In genomic region chr1:234611153-234611798, GRCh38 we compare ENCODE assay signal across 7 cellular contexts. TPM values are rescaled to one million over a fixed set of nuclear protein-coding genes. Genes with fewer than 3 reads are reported as not detected.
DNase-seq lines count a peak whose midpoint lies in the region; TF ChIP-seq lines count a peak whose summit lies in the region.

No MANE protein-coding gene starts in this region.

- peaks cover 0 to 3% of the 10 kb centered on the region in 2 experiments; a peak in 3 of 5 replicates for H3K9me3 Mint-ChIP-seq in H9
- H3K9me3 Mint-ChIP-seq in brain = peaks cover 0 to 11% (median 3%) of the 10 kb centered on the region in 5 experiments

- no CpG with 5 or more reads among the region's 30 CpGs for WGBS in H9 (ENCODE audit: extremely low coverage, insufficient read length, low lambda C conversion rate)
- WGBS in smooth muscle cell (ENCODE audit: low lambda C conversion rate) = 5% methylated on average over 26 of the region's 30 CpGs

- H3K36me3 ChIP-seq in Loucy (ENCODE audit: insufficient read depth, low read length) = peaks cover 16% of the 10 kb centered on the region
- peaks cover 17% of the 10 kb centered on the region for H3K36me3 ChIP-seq in iPS-20b (ENCODE audit: insufficient read depth, low read depth, low read length)
- H3K36me3 ChIP-seq in smooth muscle cell (ENCODE audit: low read depth) = no peaks in the 10 kb centered on the region

- peaks cover 13% of the 10 kb centered on the region for H3K4me1 ChIP-seq in H9 (ENCODE audit: insufficient read depth, low read length)
- peaks cover 43% of the 10 kb centered on the region for H3K4me1 ChIP-seq in Loucy (ENCODE audit: insufficient read depth, low read length, poor library complexity, severe bottlenecking)
- H3K4me1 ChIP-seq in iPS-20b (ENCODE audit: insufficient read depth, low read length) = peaks cover 29% of the 10 kb centered on the region
- H3K4me1 ChIP-seq in smooth muscle cell (ENCODE audit: low read depth) = peaks cover 49% of the 10 kb centered on the region

- no peaks in the 10 kb centered on the region for H3K27me3 Mint-ChIP-seq in H9 (ENCODE audit: low read depth)
- peaks cover 25% of the 10 kb centered on the region for H3K27me3 Mint-ChIP-seq in brain

- TF ChIP-seq CTCF in GM12864 (IDR thresholded peaks at IDR 0.05; ENCODE audit: low read depth, low read length, missing control alignments) (no peak), H9 (conservative IDR thresholded peaks at IDR 0.05) (no peak; the same call in 2 of the 3 replicates), Loucy (conservative IDR thresholded peaks at IDR 0.05; ENCODE audit: low read length) (peak; percentile 29), brain (conservative IDR thresholded peaks at IDR 0.05) (no peak), smooth muscle cell (IDR thresholded peaks at IDR 0.05; ENCODE audit: borderline replicate concordance, insufficient read depth, poor library complexity, severe bottlenecking) (no peak)

- H2AFZ ChIP-seq in H9 (ENCODE audit: low read length) (no peak overlapping the region), Loucy (ENCODE audit: low read length) (no peak overlapping the region), smooth muscle cell (ENCODE audit: low read depth) (no peak overlapping the region)

- H3K23ac ChIP-seq in H9 (ENCODE audit: insufficient read length, low read depth, low read length) = no peak overlapping the region

- no peak overlapping the region for H4K8ac ChIP-seq in H9 (replicated peaks; ENCODE audit: insufficient read length, low read depth, low read length)

- H4K91ac ChIP-seq in H9 (ENCODE audit: insufficient read length, low read depth, low read length) = no peak overlapping the region

- H3K9me3 ChIP-seq in H9 (ENCODE audit: control insufficient read depth, low read depth, low read length) (no peaks in the 10 kb centered on the region), Loucy (ENCODE audit: insufficient read depth, low read depth, low read length) (no peaks in the 10 kb centered on the region), iPS-20b (ENCODE audit: insufficient read depth, low read depth, low read length) (no peaks in the 10 kb centered on the region), smooth muscle cell (replicated peaks; ENCODE audit: low read depth) (no peaks in the 10 kb centered on the region)

- H3K4me1 Mint-ChIP-seq in H9 (peaks cover 42% of the 10 kb centered on the region in 2 experiments), brain (peaks cover 68% of the 10 kb centered on the region)

- H3K27me3 ChIP-seq in H9 (ENCODE audit: insufficient read depth, low read length) = no peaks in the 10 kb centered on the region
- peaks cover 13% of the 10 kb centered on the region for H3K27me3 ChIP-seq in Loucy (ENCODE audit: insufficient read depth, low read length, poor library complexity, severe bottlenecking)
- H3K27me3 ChIP-seq in iPS-20b (ENCODE audit: insufficient read depth, low read length) = no peaks in the 10 kb centered on the region
- H3K27me3 ChIP-seq in smooth muscle cell (ENCODE audit: low read depth) = no peaks in the 10 kb centered on the region

- no peak overlapping the region for H2BK120ac ChIP-seq in H9 (ENCODE audit: low read depth, low read length, poor library complexity, severe bottlenecking)

- H3K14ac ChIP-seq in H9 (ENCODE audit: insufficient read depth, low read length) = no peak overlapping the region

- DNase-seq in GM12864 (ENCODE audit: low read depth) (peak; percentile 77), H9 (peak; percentile 86), RKO (ENCODE audit: low spot score) (peak; percentile 92), smooth muscle cell (lab: John Stamatoyannopoulos, UW; ENCODE audit: unreplicated experiment) (no peak)

- no peak overlapping the region for H2BK20ac ChIP-seq in H9 (ENCODE audit: low read depth, low read length, poor library complexity, severe bottlenecking)

- H3K4me3 Mint-ChIP-seq in H9 = peak overlapping the region; percentile 76
- H3K4me3 Mint-ChIP-seq in brain = peak overlapping the region; percentile 86 to 92 (median 89)

- no peak overlapping the region for H3K56ac ChIP-seq in H9 (ENCODE audit: insufficient read length, low read depth, low read length)

- no peak overlapping the region for H3T11ph ChIP-seq in H9 (ENCODE audit: low read length)

- H3K18ac ChIP-seq in H9 (ENCODE audit: insufficient read length, low read depth, low read length) = peak overlapping the region; percentile 71

- no peak overlapping the region for H3K4ac ChIP-seq in H9 (ENCODE audit: low read depth, low read length)

- H3K9ac ChIP-seq in H9 (ENCODE audit: extremely low read depth, insufficient read length, low read length) (peak overlapping the region; percentile 0), Loucy (ENCODE audit: low read depth, low read length, poor library complexity, severe bottlenecking) (peak overlapping the region; percentile 98), iPS-20b (ENCODE audit: low read depth, low read length) (peak overlapping the region; percentile 70), smooth muscle cell (ENCODE audit: low read depth) (peak overlapping the region; percentile 97)

- H3K4me3 ChIP-seq in GM12864 (ENCODE audit: low read depth, low read length) (peak overlapping the region; percentile 71), Loucy (ENCODE audit: low read length, poor library complexity, severe bottlenecking) (peak overlapping the region; percentile 88), iPS-20b (ENCODE audit: low read length) (peak overlapping the region; percentile 87), smooth muscle cell (peak overlapping the region; percentile 33)

- H2AK5ac ChIP-seq in H9 (ENCODE audit: insufficient read length, low read length) = no peak overlapping the region

- H3K27ac Mint-ChIP-seq in H9 (peak overlapping the region; percentile 96 to 99 (median 98)), brain (peak overlapping the region; percentile 99 to 100 (median 100))

- no peaks in the 10 kb centered on the region for H4K20me1 ChIP-seq in H9 (ENCODE audit: control insufficient read depth, insufficient read depth, insufficient read length)
- H4K20me1 ChIP-seq in Loucy (ENCODE audit: insufficient read depth, low read length, poor library complexity, severe bottlenecking) = peaks cover 24% of the 10 kb centered on the region
- H4K20me1 ChIP-seq in smooth muscle cell (ENCODE audit: low read depth) = peaks cover 24% of the 10 kb centered on the region

- H2BK15ac ChIP-seq in H9 (ENCODE audit: low read depth, low read length) = no peak overlapping the region

- H2BK5ac ChIP-seq in H9 (ENCODE audit: insufficient read length, low read length) = no peak overlapping the region

- no peaks in the 10 kb centered on the region for H3K9me2 ChIP-seq in Loucy (replicated peaks; ENCODE audit: low read depth, low read length)

- H3K79me2 ChIP-seq in H9 (ENCODE audit: insufficient read depth, low read length) (peaks cover 14% of the 10 kb centered on the region; the same call in 1 of the 2 replicates), Loucy (ENCODE audit: insufficient read depth, low read length) (peaks cover 41% of the 10 kb centered on the region), smooth muscle cell (ENCODE audit: low read depth) (peaks cover 26% of the 10 kb centered on the region)

- H3K4me2 ChIP-seq in H9 (ENCODE audit: insufficient read depth, insufficient read length, low read length) (peak overlapping the region; percentile 17), Loucy (ENCODE audit: low read depth, low read length, poor library complexity, severe bottlenecking) (peak overlapping the region; percentile 97), smooth muscle cell (peak overlapping the region; percentile 72)

- peak overlapping the region; percentile 69 for H3K27ac ChIP-seq in H9 (ENCODE audit: insufficient read length, low read depth, low read length)
- peak overlapping the region; percentile 20 for H3K27ac ChIP-seq in iPS-20b (ENCODE audit: low read length)
- peak overlapping the region; percentile 100 for H3K27ac ChIP-seq in smooth muscle cell (ENCODE audit: low read depth)

- peaks cover 19 to 22% (median 20%) of the 10 kb centered on the region in 3 experiments for H3K36me3 Mint-ChIP-seq in H9 (ENCODE audit: insufficient read depth in 1 of 3, low read depth in 3 of 3)
- H3K36me3 Mint-ChIP-seq in brain = peaks cover 22% of the 10 kb centered on the region

- no peaks in the 10 kb centered on the region for H3K79me1 ChIP-seq in H9 (ENCODE audit: insufficient read depth, low read depth, low read length, poor library complexity, severe bottlenecking)

- H3K23me2 ChIP-seq in H9 (ENCODE audit: insufficient read length, low read depth, low read length, poor library complexity, severe bottlenecking) = peaks cover 16% of the 10 kb centered on the region

- H2BK12ac ChIP-seq in H9 (ENCODE audit: insufficient read length, low read depth, low read length) = no peak overlapping the region

- peak overlapping the region; percentile 83 for H4K5ac ChIP-seq in H9 (ENCODE audit: insufficient read length, low read depth, low read length)

- H3F3A ChIP-seq in Loucy (ENCODE audit: low read depth) (peaks cover 12% of the 10 kb centered on the region), smooth muscle cell (ENCODE audit: low read depth) (peaks cover 34% of the 10 kb centered on the region)

RNA-seq across cellular contexts. Expression of gene IRF2BP2, which starts 1.3 kb away (rescaled TPM):
- 80.2 and 80.3 TPM in 2 replicates for total RNA-seq in H9 (2021)
- polyA plus RNA-seq in brain (ENCODE audit: insufficient read depth, low read depth, low replicate concordance) = 163 TPM
- total RNA-seq in smooth muscle cell = 89.5 and 101 TPM in 2 replicates
- polyA plus RNA-seq in smooth muscle cell = 40.3 and 44.5 TPM in 2 replicates

Comparison
In these comparisons a context has a peak if more than half of its experiments do, and no peak if none do; other contexts are left out.
1. H3K4me3 ChIP-seq: peak in every context shown above with its lines; median percentile 88 in Loucy; 87 in iPS-20b; 71 in GM12864; 33 in smooth muscle cell.
2. H3K27ac ChIP-seq: peak in every context shown above with its lines; median percentile 100 in smooth muscle cell; 69 in H9; 20 in iPS-20b.
3. H3K4me2 ChIP-seq: peak in every context shown above with its lines; median percentile 97 in Loucy; 72 in smooth muscle cell; 17 in H9.
4. H3K9ac ChIP-seq: peak in every context shown above with its lines; median percentile 98 in Loucy; 97 in smooth muscle cell; 70 in iPS-20b; 0 in H9.